Comparison of ENCODE assay signal across 8 cellular contexts in genomic region chr5:139246394-139246793, GRCh38. TPM values are rescaled to one million over a fixed set of nuclear protein-coding genes. Genes with fewer than 3 reads are reported as not detected.
A peak's percentile ranks its signal among the peaks of the same experiment; 100 is the strongest.
DNase-seq lines count a peak whose midpoint lies in the region; ATAC-seq and TF ChIP-seq lines count a peak whose summit lies in the region.

No MANE protein-coding gene starts in this region.

- no peak overlapping the region for H3K27ac ChIP-seq in PC-9
- no peak overlapping the region for H3K27ac ChIP-seq in MM.1S (ENCODE audit: low read length)

- H3K9ac ChIP-seq in MM.1S (ENCODE audit: low read length) = no peak overlapping the region

- peak overlapping the region; percentile 15 for H3K4me2 ChIP-seq in PC-9
- no peak overlapping the region for H3K4me2 ChIP-seq in MM.1S (ENCODE audit: low read depth, low read length)

- no TSS peak for BruUV-seq in Calu3 (replicated peaks; lab: Mats Ljungman, UMichigan)
- no TSS peak for BruUV-seq in PC-9 (replicated peaks; lab: Mats Ljungman, UMichigan)

- peaks cover 9% of the 10 kb centered on the region; the same call in 1 of the 2 replicates for H3K4me1 ChIP-seq in PC-9 (replicated peaks; ENCODE audit: insufficient read depth)
- H3K4me1 ChIP-seq in MM.1S (ENCODE audit: low read length) = no peaks in the 10 kb centered on the region

- intact Hi-C loops in Calu3 (cut with micrococcal nuclease; ENCODE audit: unreplicated experiment) = no loop called here
- intact Hi-C loops in PC-9 (cut with micrococcal nuclease; ENCODE audit: unreplicated experiment) = no loop called here

- H3K9me3 ChIP-seq in PC-9 (ENCODE audit: insufficient read depth, low read depth) (no peaks in the 10 kb centered on the region), MM.1S (replicated peaks; ENCODE audit: insufficient read depth, low read length) (no peaks in the 10 kb centered on the region)

- DNase-seq in Calu3 (peak; percentile 45), PC-9 (peak in 1 of 2 experiments; percentile 11), skeletal muscle cell (ENCODE audit: low read depth) (peak; percentile 14), MM.1S (no peak), NCI-H82 (lab: John Stamatoyannopoulos, UW) (no peak), immature natural killer cell (no peak)
- peak; percentile 67 for DNase-seq in activated naive CD8-positive, alpha-beta T cell treated with anti-CD3 and anti-CD28 coated beads, Interleukin-2, amount 50 U/mL, for 24 hours

- H3K36me3 ChIP-seq in PC-9 (ENCODE audit: low read depth) (no peaks in the 10 kb centered on the region), MM.1S (replicated peaks; ENCODE audit: insufficient read depth, low read length) (no peaks in the 10 kb centered on the region)

- H3K4me1 Mint-ChIP-seq in Calu3 (ENCODE audit: low read depth, unreplicated experiment) = peaks cover 15% of the 10 kb centered on the region
- peaks cover 24% of the 10 kb centered on the region for H3K4me1 Mint-ChIP-seq in activated naive CD8-positive, alpha-beta T cell treated with anti-CD3 and anti-CD28 coated beads, Interleukin-2, amount 50 U/mL, for 24 hours
- peaks cover 0 to 2% of the 10 kb centered on the region in 2 donors for H3K4me1 Mint-ChIP-seq in immature natural killer cell

- CTCF ChIA-PET in Calu3 (lab: Charles Lee) (interaction anchor here (0.6 kb wide), 1 partner anchor 204 kb away, joined by 3 read pairs; no protein-coding TSS in a partner anchor), PC-9 (lab: Charles Lee) (interaction anchor here (0.7 kb wide), 1 partner anchor 126 kb away, joined by 6 read pairs; no protein-coding TSS in a partner anchor)

- H4K20me1 ChIP-seq in PC-9 (ENCODE audit: insufficient read depth) (no peaks in the 10 kb centered on the region), MM.1S (ENCODE audit: insufficient read depth, low read length) (no peaks in the 10 kb centered on the region)

- H3K4me3 ChIP-seq in PC-9 = no peak overlapping the region
- H3K4me3 ChIP-seq in skeletal muscle cell (ENCODE audit: low read depth, low read length) = no peak overlapping the region
- no peak overlapping the region for H3K4me3 ChIP-seq in MM.1S (ENCODE audit: low read length)

- H3K36me3 Mint-ChIP-seq in Calu3 (ENCODE audit: insufficient read depth, unreplicated experiment) (no peaks in the 10 kb centered on the region), immature natural killer cell (peaks cover 0 to 3% (median 0%) of the 10 kb centered on the region in 3 donors)
- H3K36me3 Mint-ChIP-seq in activated naive CD8-positive, alpha-beta T cell treated with anti-CD3 and anti-CD28 coated beads, Interleukin-2, amount 50 U/mL, for 24 hours (ENCODE audit: low read depth) = no peaks in the 10 kb centered on the region

- H3K27me3 ChIP-seq in PC-9 (ENCODE audit: insufficient read depth, low read depth) (no peaks in the 10 kb centered on the region), MM.1S (replicated peaks; ENCODE audit: insufficient read depth, low read length) (no peaks in the 10 kb centered on the region)

- peaks cover 13% of the 10 kb centered on the region for H3K27me3 Mint-ChIP-seq in Calu3 (ENCODE audit: unreplicated experiment)
- H3K27me3 Mint-ChIP-seq in activated naive CD8-positive, alpha-beta T cell treated with anti-CD3 and anti-CD28 coated beads, Interleukin-2, amount 50 U/mL, for 24 hours = peaks cover 1% of the 10 kb centered on the region
- peaks cover 0 to 7% (median 0%) of the 10 kb centered on the region in 3 donors for H3K27me3 Mint-ChIP-seq in immature natural killer cell (ENCODE audit: low read depth in 3 of 3)

- H3K4me3 Mint-ChIP-seq in Calu3 (ENCODE audit: low read depth, unreplicated experiment) (no peak overlapping the region), immature natural killer cell (no peak overlapping the region)
- peak overlapping the region; percentile 41 for H3K4me3 Mint-ChIP-seq in activated naive CD8-positive, alpha-beta T cell treated with anti-CD3 and anti-CD28 coated beads, Interleukin-2, amount 50 U/mL, for 24 hours

- H3K9me3 Mint-ChIP-seq in Calu3 (ENCODE audit: low read depth, unreplicated experiment) (no peaks in the 10 kb centered on the region), immature natural killer cell (no peaks in the 10 kb centered on the region)
- H3K9me3 Mint-ChIP-seq in activated naive CD8-positive, alpha-beta T cell treated with anti-CD3 and anti-CD28 coated beads, Interleukin-2, amount 50 U/mL, for 24 hours = no peaks in the 10 kb centered on the region

- peak; percentile 99 for ATAC-seq in activated naive CD8-positive, alpha-beta T cell treated with anti-CD3 and anti-CD28 coated beads, Interleukin-2, amount 50 U/mL, for 24 hours
- no peak for ATAC-seq in HG03565 (IDR thresholded peaks at IDR 0.05; ENCODE audit: unreplicated experiment)

- H3K79me2 ChIP-seq in PC-9 (ENCODE audit: low read depth) = no peaks in the 10 kb centered on the region
- no peaks in the 10 kb centered on the region for H3K79me2 ChIP-seq in MM.1S (ENCODE audit: low read length)

- TF ChIP-seq CTCF in Calu3 (IDR thresholded peaks at IDR 0.05; ENCODE audit: unreplicated experiment) = no peak
- no peak for TF ChIP-seq CTCF in PC-9 (conservative IDR thresholded peaks at IDR 0.05)
- TF ChIP-seq CTCF in MM.1S (IDR thresholded peaks at IDR 0.05; ENCODE audit: low read length) = no peak

- H3F3A ChIP-seq in PC-9 (ENCODE audit: insufficient read depth, low read depth) (no peaks in the 10 kb centered on the region), MM.1S (ENCODE audit: insufficient read depth, low read length) (no peaks in the 10 kb centered on the region)

- POLR2A ChIA-PET in PC-9 (lab: Charles Lee; ENCODE audit: unreplicated experiment) = no interaction called here

- H2AFZ ChIP-seq in PC-9 (peak overlapping the region; percentile 71; the same call in 1 of the 2 replicates), MM.1S (ENCODE audit: low read length) (no peak overlapping the region)

- H3K9me2 ChIP-seq in PC-9 (ENCODE audit: insufficient read depth) (no peaks in the 10 kb centered on the region), MM.1S (replicated peaks; ENCODE audit: insufficient read depth, low read length) (no peaks in the 10 kb centered on the region)

- no peak overlapping the region for H3K27ac Mint-ChIP-seq in Calu3 (ENCODE audit: unreplicated experiment)
- peak overlapping the region; percentile 92 for H3K27ac Mint-ChIP-seq in activated naive CD8-positive, alpha-beta T cell treated with anti-CD3 and anti-CD28 coated beads, Interleukin-2, amount 50 U/mL, for 24 hours
- H3K27ac Mint-ChIP-seq in immature natural killer cell = no peak overlapping the region

RNA-seq across cellular contexts. Expression of gene MATR3, which starts 47.1 kb away (rescaled TPM):
- total RNA-seq in Calu3 (2022) (228 and 230 TPM in 2 replicates), PC-9 (2021) (129 and 145 TPM in 2 replicates)
- 100 to 1,000 TPM; 322 to 380 (median 361) TPM for polyA plus RNA-seq in immature natural killer cell

RNA-seq across cellular contexts. Expression of gene SIL1, which starts 48.2 kb away (rescaled TPM):
- total RNA-seq in Calu3 (2022) (45.8 and 61.2 TPM in 2 replicates), PC-9 (2021) (40.4 and 46.5 TPM in 2 replicates)
- polyA plus RNA-seq in immature natural killer cell = 10 to 100 TPM; 22.0 to 22.7 (median 22.1) TPM

Comparison
In these comparisons a context has a peak if more than half of its experiments do, and no peak if none do; other contexts are left out.
1. DNase-seq: peak in Calu3 (single experiment), activated naive CD8-positive, alpha-beta T cell treated with anti-CD3 and anti-CD28 coated beads, Interleukin-2, amount 50 U/mL, for 24 hours (single experiment) and skeletal muscle cell (single experiment); none in MM.1S (single experiment), NCI-H82 (single experiment) and immature natural killer cell (0 of 3).